In genomic region chr17:75595919-75596310, GRCh38 we compare ENCODE assay signal across 1 cellular context.
TF ChIP-seq lines count a peak whose summit lies in the region.

No MANE protein-coding gene starts in this region.

TF ChIP-seq in K562, 482 proteins besides CTCF, POLR2A, EP300 and RAD21:
- TF ChIP-seq CHD7 (IDR thresholded peaks at IDR 0.05; ENCODE audit: low read depth, low read length) (no peak), KLF13 (tag; IDR thresholded peaks at IDR 0.05; ENCODE audit: borderline replicate concordance, low read depth) (no peak), HMBOX1 (IDR thresholded peaks at IDR 0.05) (no peak), RBM17 (IDR thresholded peaks at IDR 0.05; ENCODE audit: borderline replicate concordance, low read depth, low read length) (no peak), ZFP36 (IDR thresholded peaks at IDR 0.05; ENCODE audit: low read depth, low read length, partially characterized antibody) (peak; percentile 96)
TF ChIP-seq in K562: peak in this region for 1.
